In the genomic region with DNA sequence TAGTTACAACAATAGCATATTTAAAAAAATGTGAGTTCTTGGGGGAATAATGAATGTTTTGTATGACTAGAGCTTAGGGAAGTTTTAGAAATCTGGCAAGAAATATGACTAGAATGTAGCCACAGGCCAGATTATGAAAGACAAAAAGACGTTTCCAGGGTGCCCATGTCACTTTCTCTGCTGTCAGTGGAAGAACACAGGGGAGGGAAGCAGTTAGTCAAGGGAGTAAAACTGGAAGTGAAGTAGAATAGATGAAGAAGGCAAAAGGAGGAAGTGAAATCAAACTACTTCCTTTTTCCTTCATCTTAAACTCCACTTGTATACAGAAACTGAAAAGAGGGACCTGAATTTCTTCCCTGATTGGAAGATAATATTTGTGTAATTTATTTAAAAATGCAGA, we compare ENCODE assay signal across 8 cellular contexts.
DNase-seq lines count a peak whose midpoint lies in the region; ATAC-seq lines count a peak whose summit lies in the region.

No MANE protein-coding gene starts in this region.

- H3K36me3 ChIP-seq in CD4-positive, alpha-beta memory T cell (ENCODE audit: insufficient read depth, low read length), result no peaks in the 10 kb centered on the region

- H3K27me3 Mint-ChIP-seq in effector memory CD8-positive, alpha-beta T cell, result no peaks in the 10 kb centered on the region
- H3K27me3 Mint-ChIP-seq in CD4-positive, alpha-beta memory T cell, result no peaks in the 10 kb centered on the region
- H3K27me3 Mint-ChIP-seq in activated CD4-positive, alpha-beta memory T cell treated with anti-CD3 and anti-CD28 coated beads, Interleukin-2, amount 10 ng/mL, durations not matched to agents 7 days and 5 days, result no peaks in the 10 kb centered on the region

- ATAC-seq in GM19468 (IDR thresholded peaks at IDR 0.05; ENCODE audit: extremely low read depth, unreplicated experiment) (peak; percentile 58), HG03442 (IDR thresholded peaks at IDR 0.05; ENCODE audit: unreplicated experiment) (peak; percentile 77)
- ATAC-seq in effector memory CD8-positive, alpha-beta T cell (replicated peaks), result peak; percentile 31

- H3K4me1 ChIP-seq in CD4-positive, alpha-beta memory T cell (ENCODE audit: insufficient read depth, low read length), result no peaks in the 10 kb centered on the region

- POLR2A ChIA-PET in CD4-positive, alpha-beta memory T cell (lab: Charles Lee; ENCODE audit: partially characterized antibody), result no interaction called here
- POLR2A ChIA-PET in activated CD4-positive, alpha-beta memory T cell treated with anti-CD3 and anti-CD28 coated beads, Interleukin-2, amount 10 ng/mL, durations not matched to agents 7 days and 5 days (lab: Charles Lee), result no interaction called here

- H3K9me3 ChIP-seq in CD4-positive, alpha-beta memory T cell (ENCODE audit: control insufficient read depth in 1 of 2, low read length in 2 of 2), result peaks cover 0 to 6% of the 10 kb centered on the region in 2 donors

- intact Hi-C loops in CD4-positive, alpha-beta memory T cell (cut with micrococcal nuclease), result no loop called here

- H3K27me3 ChIP-seq in CD4-positive, alpha-beta memory T cell (ENCODE audit: insufficient read depth, low read length), result no peaks in the 10 kb centered on the region

- peak; percentile 43 for DNase-seq in AG20443 (ENCODE audit: low spot score)
- no peak for DNase-seq in effector memory CD8-positive, alpha-beta T cell
- no peak for DNase-seq in DMS114 treated with DMSO at 0.1 percent for 48 hours (lab: John Stamatoyannopoulos, UW; ENCODE audit: unreplicated experiment)
- DNase-seq in activated CD4-positive, alpha-beta T cell treated with anti-CD3 and anti-CD28 coated beads for 1 hour, result no peak
- DNase-seq in CD4-positive, alpha-beta memory T cell, result no peak
- no peak for DNase-seq in activated CD4-positive, alpha-beta memory T cell treated with anti-CD3 and anti-CD28 coated beads, Interleukin-2, amount 10 ng/mL, durations not matched to agents 7 days and 5 days

- no peaks in the 10 kb centered on the region for H3K9me3 Mint-ChIP-seq in effector memory CD8-positive, alpha-beta T cell
- H3K9me3 Mint-ChIP-seq in CD4-positive, alpha-beta memory T cell, result peaks cover 0 to 26% (median 15%) of the 10 kb centered on the region in 8 donors
- peaks cover 20% of the 10 kb centered on the region for H3K9me3 Mint-ChIP-seq in activated CD4-positive, alpha-beta memory T cell treated with anti-CD3 and anti-CD28 coated beads, Interleukin-2, amount 10 ng/mL, durations not matched to agents 7 days and 5 days

- H3K4me1 Mint-ChIP-seq in effector memory CD8-positive, alpha-beta T cell (ENCODE audit: low read depth in 2 of 2), result peaks cover 3 to 6% of the 10 kb centered on the region in 2 donors
- H3K4me1 Mint-ChIP-seq in CD4-positive, alpha-beta memory T cell, result peaks cover 0 to 4% (median 4%) of the 10 kb centered on the region in 4 donors
- no peaks in the 10 kb centered on the region for H3K4me1 Mint-ChIP-seq in activated CD4-positive, alpha-beta memory T cell treated with anti-CD3 and anti-CD28 coated beads, Interleukin-2, amount 10 ng/mL, durations not matched to agents 7 days and 5 days

- no peak overlapping the region for H3K4me3 Mint-ChIP-seq in effector memory CD8-positive, alpha-beta T cell
- H3K4me3 Mint-ChIP-seq in CD4-positive, alpha-beta memory T cell, result peak overlapping the region in 1 of 8 donors; percentile 31
- no peak overlapping the region for H3K4me3 Mint-ChIP-seq in activated CD4-positive, alpha-beta memory T cell treated with anti-CD3 and anti-CD28 coated beads, Interleukin-2, amount 10 ng/mL, durations not matched to agents 7 days and 5 days

- H3K27ac ChIP-seq in CD4-positive, alpha-beta memory T cell (ENCODE audit: low read depth, low read length), result no peak overlapping the region

- no peak overlapping the region for H3K27ac Mint-ChIP-seq in effector memory CD8-positive, alpha-beta T cell
- no peak overlapping the region for H3K27ac Mint-ChIP-seq in CD4-positive, alpha-beta memory T cell
- no peak overlapping the region for H3K27ac Mint-ChIP-seq in activated CD4-positive, alpha-beta memory T cell treated with anti-CD3 and anti-CD28 coated beads, Interleukin-2, amount 10 ng/mL, durations not matched to agents 7 days and 5 days

- no peaks in the 10 kb centered on the region for H3K36me3 Mint-ChIP-seq in effector memory CD8-positive, alpha-beta T cell (ENCODE audit: insufficient read depth)
- peaks cover 4 to 9% of the 10 kb centered on the region in 2 donors for H3K36me3 Mint-ChIP-seq in CD4-positive, alpha-beta memory T cell
- no peaks in the 10 kb centered on the region for H3K36me3 Mint-ChIP-seq in activated CD4-positive, alpha-beta memory T cell treated with anti-CD3 and anti-CD28 coated beads, Interleukin-2, amount 10 ng/mL, durations not matched to agents 7 days and 5 days (ENCODE audit: low read depth)

- CTCF ChIA-PET in CD4-positive, alpha-beta memory T cell (lab: Charles Lee; ENCODE audit: partially characterized antibody), result no interaction called here
- CTCF ChIA-PET in activated CD4-positive, alpha-beta memory T cell treated with anti-CD3 and anti-CD28 coated beads, Interleukin-2, amount 10 ng/mL, durations not matched to agents 7 days and 5 days (lab: Charles Lee), result no interaction called here

- no peak overlapping the region for H3K4me3 ChIP-seq in CD4-positive, alpha-beta memory T cell (ENCODE audit: low read length in 2 of 2)
